In the genomic region with DNA sequence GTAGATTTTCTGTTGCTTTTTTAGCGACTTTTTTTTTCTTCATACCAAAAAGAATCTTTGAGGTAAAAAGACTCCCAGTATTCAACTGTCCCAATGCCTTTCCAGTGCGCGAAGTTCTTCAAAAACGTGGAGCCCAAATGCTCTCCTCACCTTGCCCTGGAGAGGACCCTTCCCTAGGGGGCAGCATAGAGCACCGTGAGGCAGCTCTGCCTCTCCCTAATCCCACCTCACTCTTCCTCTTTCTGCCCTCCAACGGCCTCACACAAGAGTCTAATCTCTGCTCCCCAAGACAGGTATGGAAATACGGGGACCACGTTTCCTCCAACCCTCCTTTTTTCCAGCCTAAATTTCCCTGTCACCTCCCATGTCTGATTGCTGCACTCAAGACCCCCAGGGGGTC, we compare ENCODE assay signal across 2 cellular contexts.
TF ChIP-seq lines count a peak whose summit lies in the region.

No MANE protein-coding gene starts in this region.

TF ChIP-seq in HCT116, 20 proteins besides CTCF, POLR2A, EP300 and RAD21 (continued from another document):
- TF ChIP-seq SRF (IDR thresholded peaks at IDR 0.05; ENCODE audit: low read depth), result no peak

TF ChIP-seq in WTC11, 78 proteins besides CTCF, POLR2A, EP300 and RAD21 (continued from another document):
- TF ChIP-seq, protein P1, sequence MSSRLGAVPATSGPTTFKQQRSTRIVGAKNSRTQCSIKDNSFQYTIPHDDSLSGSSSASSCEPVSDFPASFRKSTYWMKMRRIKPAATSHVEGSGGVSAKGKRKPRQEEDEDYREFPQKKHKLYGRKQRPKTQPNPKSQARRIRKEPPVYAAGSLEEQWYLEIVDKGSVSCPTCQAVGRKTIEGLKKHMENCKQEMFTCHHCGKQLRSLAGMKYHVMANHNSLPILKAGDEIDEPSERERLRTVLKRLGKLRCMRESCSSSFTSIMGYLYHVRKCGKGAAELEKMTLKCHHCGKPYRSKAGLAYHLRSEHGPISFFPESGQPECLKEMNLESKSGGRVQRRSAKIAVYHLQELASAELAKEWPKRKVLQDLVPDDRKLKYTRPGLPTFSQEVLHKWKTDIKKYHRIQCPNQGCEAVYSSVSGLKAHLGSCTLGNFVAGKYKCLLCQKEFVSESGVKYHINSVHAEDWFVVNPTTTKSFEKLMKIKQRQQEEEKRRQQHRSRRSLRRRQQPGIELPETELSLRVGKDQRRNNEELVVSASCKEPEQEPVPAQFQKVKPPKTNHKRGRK (CRISPR knock-in tag; IDR thresholded peaks at IDR 0.05; ENCODE audit: borderline replicate concordance), result no peak
